Comparison of ENCODE assay signal across 9 cellular contexts in the genomic region with DNA sequence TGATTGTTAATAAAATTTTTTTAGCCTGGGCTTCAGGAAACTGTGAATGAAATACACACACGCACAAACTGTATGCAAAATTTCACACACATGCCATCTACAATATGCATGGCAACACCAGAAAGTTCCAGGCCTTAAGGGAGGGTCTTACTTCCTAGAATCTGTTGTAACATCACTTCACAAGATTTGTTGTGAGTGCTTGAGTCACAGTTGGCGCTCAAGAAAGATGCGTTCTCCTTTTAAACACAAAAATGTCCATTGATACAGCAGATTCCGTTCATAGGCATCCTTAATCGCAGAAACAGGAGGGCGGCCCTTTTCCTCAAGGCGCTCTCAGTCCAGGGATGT. TPM values are rescaled to one million over a fixed set of nuclear protein-coding genes. Genes with fewer than 3 reads are reported as not detected.
DNase-seq lines count a peak whose midpoint lies in the region; ATAC-seq and TF ChIP-seq lines count a peak whose summit lies in the region.
"Had no signal": no experiment of that assay in that cellular context is flagged by ENCODE, and none has a peak within 500 bp of the region (broad histone marks: within the 10 kb centered on the region; RNA-seq: fewer than 3 reads in every experiment).

No MANE protein-coding gene starts in this region.

- DNase-seq in BJ (ENCODE audit: low read depth): no peak
- DNase-seq in MCF 10A (ENCODE audit: unreplicated experiment): no peak
- no peak for DNase-seq in kidney glomerular epithelial cell (lab: John Stamatoyannopoulos, UW)
- no peak for DNase-seq in hepatic stellate cell (ENCODE audit: low spot score)
- DNase-seq in GM13976 (ENCODE audit: low spot score): no peak

- peaks cover 17% of the 10 kb centered on the region for H3K27me3 Mint-ChIP-seq in MCF 10A (ENCODE audit: insufficient read depth, unreplicated experiment)

- H3K27ac Mint-ChIP-seq in MCF 10A (ENCODE audit: low read depth, unreplicated experiment): peak overlapping the region; percentile 100

- POLR2A ChIA-PET in BJ (lab: Charles Lee): no interaction called here
- POLR2A ChIA-PET in MCF 10A (lab: Yijun Ruan, JAX): interaction anchor here (0.7 to 2.6 kb wide), 6 partner anchors 12 to 210 kb away, joined by 3 to 23 read pairs (median 6); a partner anchor contains a TSS

- CTCF ChIA-PET in BJ (lab: Yijun Ruan, JAX) (interaction anchor here (1.3 to 1.4 kb wide), 2 partner anchors 28 to 69 kb away, joined by 3 to 4 read pairs; no protein-coding TSS in a partner anchor), MCF 10A (lab: Yijun Ruan, JAX) (interaction anchor here (0.6 kb wide), 1 partner anchor 1588 kb away, joined by 4 read pairs; no protein-coding TSS in a partner anchor)

- H3K4me3 ChIP-seq in BJ (ENCODE audit: low read depth, low read length): peak overlapping the region; percentile 68
- H3K4me3 ChIP-seq in muscle layer of duodenum (ENCODE audit: low read depth in 1 of 2, low read length in 2 of 2): peak overlapping the region; percentile 93 to 97

- peak; percentile 5 for ATAC-seq in HG03342 (IDR thresholded peaks at IDR 0.05; ENCODE audit: unreplicated experiment)
- no peak for ATAC-seq in GM21447 (IDR thresholded peaks at IDR 0.05; ENCODE audit: unreplicated experiment)

- BruUV-seq in MCF 10A (replicated peaks; lab: Mats Ljungman, UMichigan): no TSS peak

- H3K4me1 Mint-ChIP-seq in MCF 10A (ENCODE audit: insufficient read depth, unreplicated experiment): peaks cover 10% of the 10 kb centered on the region

- H3K9me3 ChIP-seq in muscle layer of duodenum (ENCODE audit: control insufficient read depth in 1 of 2, low read length in 2 of 2): no peaks in the 10 kb centered on the region

- H3K4me3 Mint-ChIP-seq in MCF 10A (ENCODE audit: unreplicated experiment): peak overlapping the region; percentile 99

- TF ChIP-seq CTCF in BJ (IDR thresholded peaks at IDR 0.05; ENCODE audit: insufficient read depth, low read depth, low read length) (no peak), MCF 10A (IDR thresholded peaks at IDR 0.05; ENCODE audit: unreplicated experiment) (no peak), GM13976 (IDR thresholded peaks at IDR 0.05; ENCODE audit: borderline replicate concordance, control extremely low read depth, extremely low read depth, insufficient read depth, missing control alignments) (no peak)

- H3K27ac ChIP-seq in muscle layer of duodenum (ENCODE audit: low read length): peak overlapping the region; percentile 52

- intact Hi-C loops in MCF 10A (cut with micrococcal nuclease): loop anchor here (5.0 kb wide), 1 partner anchor 66 kb away; no protein-coding TSS in a partner anchor

- peaks cover 4 to 24% of the 10 kb centered on the region in 2 donors for H3K4me1 ChIP-seq in muscle layer of duodenum (ENCODE audit: control insufficient read depth in 1 of 2, insufficient read depth in 2 of 2, low read length in 2 of 2)

- H3K36me3 Mint-ChIP-seq in MCF 10A (ENCODE audit: insufficient read depth, unreplicated experiment): peaks cover 8% of the 10 kb centered on the region

- in situ Hi-C loops in GM13976 (cut with MboI; ENCODE audit: low sequenced_read_pairs, unreplicated experiment): no loop called here

- no peaks in the 10 kb centered on the region for H3K36me3 ChIP-seq in BJ (ENCODE audit: control insufficient read depth, insufficient read depth, low read length)
- H3K36me3 ChIP-seq in muscle layer of duodenum (ENCODE audit: control insufficient read depth in 1 of 2, insufficient read depth in 2 of 2, low read length in 2 of 2): peaks cover 0 to 2% of the 10 kb centered on the region in 2 donors

- no peaks in the 10 kb centered on the region for H3K9me3 Mint-ChIP-seq in MCF 10A (ENCODE audit: unreplicated experiment)

- H3K27me3 ChIP-seq in BJ (ENCODE audit: control insufficient read depth, insufficient read depth, low read length): no peaks in the 10 kb centered on the region
- no peaks in the 10 kb centered on the region for H3K27me3 ChIP-seq in muscle layer of duodenum (ENCODE audit: low read depth, low read length)

RNA-seq across cellular contexts. Expression of a gene that starts 0.5 kb away (rescaled TPM):
- polyA plus RNA-seq in BJ (2011; rRNA removed): 126 and 145 TPM in 2 replicates
- polyA minus RNA-seq in BJ (2011; rRNA and poly(A)+ RNA removed): 39.3 and 60.9 TPM in 2 replicates
- total RNA-seq in MCF 10A (2022): 66.4 and 72.8 TPM in 2 replicates

RNA-seq across cellular contexts. Expression of a gene that starts 55.9 kb away (rescaled TPM):
- polyA plus RNA-seq in BJ (2011; rRNA removed): 0.50 and 0.63 TPM in 2 replicates
- polyA minus RNA-seq in BJ (2011; rRNA and poly(A)+ RNA removed): 0.51 and 0.57 TPM in 2 replicates
- not detected in 2 replicates for total RNA-seq in MCF 10A (2022)

RNA-seq across cellular contexts. Expression of a gene that starts 56.6 kb away (rescaled TPM):
- polyA plus RNA-seq in BJ (2011; rRNA removed): 0.09 and 0.11 TPM in 2 replicates
- polyA minus RNA-seq in BJ (2011; rRNA and poly(A)+ RNA removed): 0.71 TPM in 1 of 2 replicates, not detected in the other
- total RNA-seq in MCF 10A (2022): 0.42 TPM in 1 of 2 replicates, not detected in the other
- total RNA-seq: lung microvascular endothelial cell had no signal
